ENCODE assay signal across 25 cellular contexts in genomic region chr17:50758524-50758923, GRCh38. TPM values are rescaled to one million over a fixed set of nuclear protein-coding genes. Genes with fewer than 3 reads are reported as not detected.
"Had no signal": no experiment of that assay in that cellular context is flagged by ENCODE, and none has a peak within 500 bp of the region (broad histone marks: within the 10 kb centered on the region; RNA-seq: fewer than 3 reads in every experiment).

No MANE protein-coding gene starts in this region.

- DNase-seq: activated CD4-positive, alpha-beta T cell treated with anti-CD3 and anti-CD28 coated beads, Interleukin-2, amount 10 ng/mL, durations not matched to agents 7 days and 5 days; activated CD8-positive, alpha-beta memory T cell treated with anti-CD3 and anti-CD28 coated beads, Interleukin-2, amount 50 U/mL, for 4 hours; activated naive CD4-positive, alpha-beta T cell; activated naive CD8-positive, alpha-beta T cell treated with anti-CD3 and anti-CD28 coated beads, Interleukin-2, amount 50 U/mL, for 24 hours; activated T-cell treated with anti-CD3 and anti-CD28 coated beads, Interleukin-2, amount 50 U/mL, for 24 hours; erythroblast; foreskin keratinocyte; immature natural killer cell; lower lobe of right lung; naive B cell; stimulated activated CD4-positive, alpha-beta T cell treated with anti-CD3 and anti-CD28 coated beads, Interleukin-4, amount 100 ng/mL, for 1 hour; stimulated activated naive CD4-positive, alpha-beta T cell treated with Interleukin-2 at 50 U/mL for 16 hours; upper lobe of right lung had no signal

- H3K4me1 Mint-ChIP-seq: activated T-helper 17 cell treated with anti-CD3 and anti-CD28 coated beads, Interleukin-2, amount 50 U/mL, for 72 hours had no signal

- H3K27ac Mint-ChIP-seq: activated CD4-positive, alpha-beta T cell treated with anti-CD3 and anti-CD28 coated beads, Interleukin-2, amount 10 ng/mL, durations not matched to agents 7 days and 5 days; activated T-cell treated with anti-CD3 and anti-CD28 coated beads, Interleukin-2, amount 50 U/mL, for 24 hours; activated T-helper 17 cell treated with anti-CD3 and anti-CD28 coated beads, Interleukin-2, amount 50 U/mL, for 72 hours had no signal

- H3K4me3 ChIP-seq: lower lobe of right lung, upper lobe of right lung had no signal

- H3K27ac ChIP-seq: foreskin keratinocyte, lower lobe of right lung, upper lobe of right lung had no signal

- H3K4me3 Mint-ChIP-seq: activated CD4-positive, alpha-beta T cell treated with anti-CD3 and anti-CD28 coated beads, Interleukin-2, amount 10 ng/mL, durations not matched to agents 7 days and 5 days; activated naive CD8-positive, alpha-beta T cell treated with anti-CD3 and anti-CD28 coated beads, Interleukin-2, amount 50 U/mL, for 24 hours; activated T-cell treated with anti-CD3 and anti-CD28 coated beads, Interleukin-2, amount 50 U/mL, for 24 hours; activated T-helper 17 cell treated with anti-CD3 and anti-CD28 coated beads, Interleukin-2, amount 50 U/mL, for 72 hours; immature natural killer cell; neural crest cell had no signal

- H3K27me3 ChIP-seq: foreskin keratinocyte, upper lobe of right lung had no signal

- H3K9me3 ChIP-seq: lower lobe of right lung, upper lobe of right lung had no signal

- H3K27me3 Mint-ChIP-seq: activated naive CD8-positive, alpha-beta T cell treated with anti-CD3 and anti-CD28 coated beads, Interleukin-2, amount 50 U/mL, for 24 hours; naive B cell had no signal

- ATAC-seq: activated CD4-positive, CD25-positive, alpha-beta regulatory T cell treated with anti-CD3 and anti-CD28 coated beads, Interleukin-2, amount 50 U/mL, for 24 hours; activated naive CD8-positive, alpha-beta T cell treated with anti-CD3 and anti-CD28 coated beads, Interleukin-2, amount 50 U/mL, for 24 hours; activated T-helper 17 cell treated with anti-CD3 and anti-CD28 coated beads, Interleukin-2, amount 50 U/mL, for 72 hours; foreskin keratinocyte; left lobe of liver; upper lobe of right lung had no signal

- H3K9me3 Mint-ChIP-seq: activated CD4-positive, alpha-beta T cell treated with anti-CD3 and anti-CD28 coated beads, Interleukin-2, amount 10 ng/mL, durations not matched to agents 7 days and 5 days; activated naive CD8-positive, alpha-beta T cell treated with anti-CD3 and anti-CD28 coated beads, Interleukin-2, amount 50 U/mL, for 24 hours; activated T-cell treated with anti-CD3 and anti-CD28 coated beads, Interleukin-2, amount 50 U/mL, for 24 hours; activated T-helper 17 cell treated with anti-CD3 and anti-CD28 coated beads, Interleukin-2, amount 50 U/mL, for 72 hours; naive B cell; neural crest cell had no signal

- H3K4me1 ChIP-seq: foreskin keratinocyte had no signal

RNA-seq across cellular contexts. Expression of gene ANKRD40CL, which starts 8.8 kb away (rescaled TPM):
- total RNA-seq: activated CD4-positive, alpha-beta T cell treated with anti-CD3 and anti-CD28 coated beads, Interleukin-2, amount 10 ng/mL, durations not matched to agents 7 days and 5 days; activated T-helper 17 cell treated with anti-CD3 and anti-CD28 coated beads, Interleukin-2, amount 50 U/mL, for 72 hours; cardiac septum; chondrocyte; foreskin keratinocyte; kidney epithelial cell; left lobe of liver; lower lobe of right lung; mesenteric fat pad; neural crest cell; omental fat pad; posterior vena cava; renal cortical epithelial cell; T-helper 2 cell treated with Interferon-gamma antibody and Interleukin-4, amounts not matched to agents 100 ng/mL and 5 ng/mL, for 36 hours; upper lobe of right lung had no signal
- polyA plus RNA-seq: foreskin keratinocyte, immature natural killer cell had no signal
